18 cellular contexts compared by ENCODE assay signal in the genomic region with DNA sequence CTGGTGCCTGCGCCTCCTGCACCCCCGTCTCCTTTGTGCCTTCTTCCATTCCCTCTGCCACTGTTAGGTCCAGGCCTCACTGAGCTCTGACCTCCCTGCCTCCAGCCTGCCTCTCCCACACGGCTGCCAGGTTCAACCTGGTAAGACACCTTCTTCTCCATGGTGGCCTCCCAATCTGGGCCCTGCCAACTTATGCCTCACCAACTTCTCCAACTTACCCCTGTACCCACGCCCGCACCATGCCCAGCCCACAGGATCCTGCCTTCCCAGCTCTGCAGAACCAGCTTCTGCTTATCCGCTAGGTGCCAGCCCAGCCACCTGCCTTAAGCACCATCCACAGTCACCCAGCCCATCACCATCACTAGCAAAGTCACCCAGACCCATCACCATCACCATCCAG. TPM values are rescaled to one million over a fixed set of nuclear protein-coding genes. Genes with fewer than 3 reads are reported as not detected.
DNase-seq lines count a peak whose midpoint lies in the region; ATAC-seq and TF ChIP-seq lines count a peak whose summit lies in the region.
"Had no signal": no experiment of that assay in that cellular context is flagged by ENCODE, and none has a peak within 500 bp of the region (broad histone marks: within the 10 kb centered on the region; RNA-seq: fewer than 3 reads in every experiment).

No MANE protein-coding gene starts in this region.

- H2AFZ ChIP-seq in neuronal stem cell (ENCODE audit: low read length), result no peak overlapping the region
- H2AFZ ChIP-seq: GM23248 had no signal

- H3K18ac ChIP-seq in neuronal stem cell (ENCODE audit: low read length), result no peak overlapping the region

- H3K9ac ChIP-seq in neuronal stem cell (ENCODE audit: low read depth, low read length, poor library complexity), result no peak overlapping the region
- H3K9ac ChIP-seq: GM23248 had no signal

- peak overlapping the region; percentile 0 for H3K23ac ChIP-seq in neuronal stem cell (ENCODE audit: low read depth, low read length, poor library complexity)

- DNase-seq in neuronal stem cell (ENCODE audit: low spot score), result no peak
- peak; percentile 34 for DNase-seq in posterior vena cava (ENCODE audit: low spot score)
- peak; percentile 46 for DNase-seq in spleen
- DNase-seq in aorta, result peak; percentile 43 to 65
- no peak for DNase-seq in NCI-H2107 (lab: John Stamatoyannopoulos, UW)
- DNase-seq in NCI-H128 (lab: John Stamatoyannopoulos, UW; ENCODE audit: unreplicated experiment), result no peak
- DNase-seq: C1 segment of cervical spinal cord; Calu3; CD4-positive, alpha-beta memory T cell; COR-L47; DMS53; DND-41; GM23248; H7 had no signal

- H3K27ac ChIP-seq in neuronal stem cell (replicated peaks; ENCODE audit: low read length) (no peak overlapping the region), spleen (no peak overlapping the region), aorta (ENCODE audit: low read depth in 1 of 2, low read length in 2 of 2) (no peak overlapping the region)
- H3K27ac ChIP-seq: GM23248 had no signal

- TF ChIP-seq CTCF in spleen (IDR thresholded peaks at IDR 0.05 in 8 of 11, conservative IDR thresholded peaks at IDR 0.05 in 3 of 11), result no peak

- no peak overlapping the region for H3K4me3 ChIP-seq in neuronal stem cell (ENCODE audit: low read length in 2 of 2)
- H3K4me3 ChIP-seq in spleen, result no peak overlapping the region
- H3K4me3 ChIP-seq in aorta (ENCODE audit: low read length in 2 of 2), result no peak overlapping the region
- H3K4me3 ChIP-seq: GM23248 had no signal

- no peak overlapping the region for H3K14ac ChIP-seq in neuronal stem cell (ENCODE audit: low read length)

- H2AK5ac ChIP-seq in neuronal stem cell (ENCODE audit: low read depth, low read length), result no peak overlapping the region

- TF ChIP-seq POLR2A in spleen (IDR thresholded peaks at IDR 0.05), result no peak

- ATAC-seq in aorta (ENCODE audit: low FRiP score), result no peak
- ATAC-seq in GM19023 (IDR thresholded peaks at IDR 0.05; ENCODE audit: unreplicated experiment), result no peak
- ATAC-seq in GM18517 (IDR thresholded peaks at IDR 0.05; ENCODE audit: unreplicated experiment), result no peak
- ATAC-seq: HCT116 had no signal

- no peak overlapping the region for H3K4me2 ChIP-seq in neuronal stem cell (ENCODE audit: insufficient read depth, low read length, poor library complexity, severe bottlenecking)

- H3K9me3 ChIP-seq in neuronal stem cell (replicated peaks in 1 of 2; ENCODE audit: control insufficient read depth in 2 of 2, insufficient read depth in 1 of 2, low read depth in 1 of 2, low read length in 2 of 2), result peaks cover 0 to 5% of the 10 kb centered on the region in 2 donors
- no peaks in the 10 kb centered on the region for H3K9me3 ChIP-seq in spleen
- no peaks in the 10 kb centered on the region for H3K9me3 ChIP-seq in aorta (ENCODE audit: control insufficient read depth, low read length)

- no peak overlapping the region for H2BK12ac ChIP-seq in neuronal stem cell (ENCODE audit: low read length)

- H3K27me3 ChIP-seq in neuronal stem cell (ENCODE audit: control insufficient read depth in 3 of 3, insufficient read depth in 3 of 3, low read depth in 1 of 3, low read length in 3 of 3) (no peaks in the 10 kb centered on the region), spleen (replicated peaks in 1 of 7) (no peaks in the 10 kb centered on the region), aorta (ENCODE audit: control insufficient read depth in 1 of 2, insufficient read depth in 2 of 2, low read length in 1 of 2) (no peaks in the 10 kb centered on the region)

- peaks cover 2% of the 10 kb centered on the region for H3K79me1 ChIP-seq in neuronal stem cell (ENCODE audit: low read depth, low read length)

- intact Hi-C loops in posterior vena cava (cut with DNase I) (loop anchor here in 1 of 2 donors (10.0 kb wide), 1 partner anchor 64 kb away; no protein-coding TSS in a partner anchor), spleen (cut with DNase I; ENCODE audit: low total_unique reads) (no loop called here), aorta (cut with DNase I) (no loop called here)

- no peak overlapping the region for H2BK120ac ChIP-seq in neuronal stem cell (ENCODE audit: low read depth, low read length)

- no peak overlapping the region for H2BK15ac ChIP-seq in neuronal stem cell (ENCODE audit: low read length)

- H4K8ac ChIP-seq in neuronal stem cell (ENCODE audit: low read depth, low read length), result no peak overlapping the region

- H3K4ac ChIP-seq in neuronal stem cell (ENCODE audit: low read length), result no peak overlapping the region

- H3K4me1 ChIP-seq in neuronal stem cell (ENCODE audit: control insufficient read depth in 2 of 2, insufficient read depth in 1 of 2, low read depth in 1 of 2, low read length in 2 of 2) (no peaks in the 10 kb centered on the region), spleen (no peaks in the 10 kb centered on the region), aorta (ENCODE audit: control insufficient read depth in 1 of 2, insufficient read depth in 2 of 2, low read length in 2 of 2) (no peaks in the 10 kb centered on the region)

- H2BK5ac ChIP-seq in neuronal stem cell (ENCODE audit: low read length), result no peak overlapping the region

- no CpG with 5 or more reads among the region's 6 CpGs for WGBS in neuronal stem cell (ENCODE audit: extremely low coverage in 2 of 2, insufficient read length in 2 of 2, insufficient replicate concordance in 1 of 2), 2 donors
- 79 to 98% (median 96%) methylated on average over 6 of the region's 6 CpGs for WGBS in spleen, 5 donors
- 97% methylated on average over 6 of the region's 6 CpGs for WGBS in aorta, 2 donors

- peaks cover 56 to 71% of the 10 kb centered on the region in 2 donors for H3K36me3 ChIP-seq in neuronal stem cell (replicated peaks in 1 of 2; ENCODE audit: control insufficient read depth in 2 of 2, insufficient read depth in 2 of 2, low read length in 2 of 2)
- H3K36me3 ChIP-seq in spleen, result peaks cover 0 to 39% (median 3%) of the 10 kb centered on the region in 6 donors
- no peaks in the 10 kb centered on the region for H3K36me3 ChIP-seq in aorta (ENCODE audit: control insufficient read depth in 1 of 2, insufficient read depth in 2 of 2, low read length in 1 of 2)

- no peak overlapping the region for H4K91ac ChIP-seq in neuronal stem cell (ENCODE audit: low read depth, low read length, poor library complexity)

RNA-seq across cellular contexts. Expression of gene PDE9A, which starts 37.2 kb away (rescaled TPM):
- polyA plus RNA-seq in neuronal stem cell (2013, experiment 1 of 2), result 44.9 TPM
- polyA plus RNA-seq in neuronal stem cell (2013, experiment 2 of 2), result 45.6 TPM
- total RNA-seq in posterior vena cava, result 1 to 10 TPM; 4.0 to 5.6 TPM
- 10 to 100 TPM; 15.1 to 45.5 (median 24.9) TPM for total RNA-seq in spleen
- 10 to 100 TPM in 2 of 3 donors, 1 to 10 TPM in 1; 7.9 to 33.5 (median 18.2) TPM for polyA plus RNA-seq in spleen
- total RNA-seq in aorta, result 10 to 100 TPM in 1 of 2 donors, 1 to 10 TPM in 1; 3.8 to 11.8 TPM
- 10 to 100 TPM in 1 of 2 donors, 1 to 10 TPM in 1; 2.6 to 16.2 TPM for polyA plus RNA-seq in aorta
- total RNA-seq: A172, GM23248 had no signal
- polyA plus RNA-seq: GM23248 had no signal

Comparison
In these comparisons a context has a peak if more than half of its experiments do, and no peak if none do; other contexts are left out.
1. DNase-seq: peak in posterior vena cava (single experiment), spleen (single experiment) and aorta (2 of 2); none in neuronal stem cell (single experiment), NCI-H2107 (single experiment) and NCI-H128 (single experiment).